ENCODE assay signal across 31 cellular contexts in the genomic region with DNA sequence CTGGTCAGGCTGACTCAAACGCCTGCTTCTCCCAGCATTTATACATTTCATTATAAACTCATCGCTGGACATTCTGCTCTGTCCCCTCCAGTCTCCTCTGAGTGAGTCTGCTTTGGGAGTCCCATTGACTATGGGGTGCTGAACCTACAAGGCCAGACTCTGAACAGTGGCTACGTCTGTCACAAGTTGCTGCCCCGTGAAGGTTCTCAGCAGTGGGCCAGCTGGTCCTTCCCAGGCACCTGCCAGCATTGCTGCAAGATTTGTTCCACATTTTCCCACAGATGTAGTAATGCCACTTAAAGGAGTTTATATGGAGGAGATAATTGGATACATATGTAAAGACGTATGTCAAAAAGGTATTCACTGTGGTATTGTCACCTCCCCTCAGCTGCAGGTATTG.
"Had no signal": no experiment of that assay in that cellular context is flagged by ENCODE, and none has a peak within 500 bp of the region (broad histone marks: within the 10 kb centered on the region; RNA-seq: fewer than 3 reads in every experiment).

No MANE protein-coding gene starts in this region.

- DNase-seq: activated CD4-positive, alpha-beta memory T cell treated with anti-CD3 and anti-CD28 coated beads, Interleukin-2, amount 10 ng/mL, durations not matched to agents 7 days and 5 days; activated CD4-positive, alpha-beta T cell treated with anti-CD3 and anti-CD28 coated beads for 4 hours; activated CD4-positive, alpha-beta T cell treated with anti-CD3 and anti-CD28 coated beads, Interleukin-2, amount 10 ng/mL, durations not matched to agents 7 days and 5 days; activated CD4-positive, alpha-beta T cell treated with anti-CD3 and anti-CD28 coated beads, Interleukin-2, amount 50 U/mL, for 4 hours; activated CD4-positive, CD25-positive, alpha-beta regulatory T cell; activated CD4-positive, CD25-positive, alpha-beta regulatory T cell treated with anti-CD3 and anti-CD28 coated beads, Interleukin-2, amount 50 U/mL, for 72 hours; activated CD8-positive, alpha-beta memory T cell treated with anti-CD3 and anti-CD28 coated beads, Interleukin-2, amount 50 U/mL, for 48 hours; activated gamma-delta T cell; activated naive CD4-positive, alpha-beta T cell; activated naive CD4-positive, alpha-beta T cell treated with anti-CD3 and anti-CD28 coated beads, Interleukin-2, amount 10 ng/mL, durations not matched to agents 7 days and 5 days; activated naive CD8-positive, alpha-beta T cell treated with anti-CD3 and anti-CD28 coated beads, Interleukin-2, amount 10 ng/mL, durations not matched to agents 7 days and 5 days; activated T-cell treated with anti-CD3 and anti-CD28 coated beads for 4 hours; activated T-cell treated with anti-CD3 and anti-CD28 coated beads, Interleukin-2, amount 50 U/mL, for 24 hours; activated T-cell treated with anti-CD3 and anti-CD28 coated beads, Interleukin-2, amount 50 U/mL, for 72 hours; brain microvascular endothelial cell; dorsolateral prefrontal cortex; effector memory CD4-positive, alpha-beta T cell; endodermal cell; foreskin fibroblast; head of caudate nucleus; T-helper 1 cell; T-helper 17 cell had no signal

- H3K27ac ChIP-seq: ascending aorta, brain microvascular endothelial cell, coronary artery, dorsolateral prefrontal cortex had no signal

- H3K36me3 Mint-ChIP-seq: activated naive CD4-positive, alpha-beta T cell treated with anti-CD3 and anti-CD28 coated beads, Interleukin-2, amount 10 ng/mL, durations not matched to agents 7 days and 5 days; activated naive CD4-positive, alpha-beta T cell treated with anti-CD3 and anti-CD28 coated beads, Interleukin-2, amount 50 U/mL, for 72 hours; activated naive CD8-positive, alpha-beta T cell treated with anti-CD3 and anti-CD28 coated beads, Interleukin-2, amount 10 ng/mL, durations not matched to agents 7 days and 5 days had no signal

- ATAC-seq: activated naive CD4-positive, alpha-beta T cell treated with anti-CD3 and anti-CD28 coated beads, Interleukin-2, amount 50 U/mL, for 72 hours; activated T-cell treated with anti-CD3 and anti-CD28 coated beads, Interleukin-2, amount 50 U/mL, for 72 hours; esophagus mucosa; T-helper 17 cell had no signal

- H3K27ac Mint-ChIP-seq: activated CD4-positive, alpha-beta memory T cell treated with anti-CD3 and anti-CD28 coated beads, Interleukin-2, amount 10 ng/mL, durations not matched to agents 7 days and 5 days; activated CD4-positive, alpha-beta T cell treated with anti-CD3 and anti-CD28 coated beads, Interleukin-2, amount 10 ng/mL, durations not matched to agents 7 days and 5 days; activated naive CD4-positive, alpha-beta T cell treated with anti-CD3 and anti-CD28 coated beads, Interleukin-2, amount 10 ng/mL, durations not matched to agents 7 days and 5 days; activated naive CD4-positive, alpha-beta T cell treated with anti-CD3 and anti-CD28 coated beads, Interleukin-2, amount 50 U/mL, for 72 hours; activated naive CD8-positive, alpha-beta T cell treated with anti-CD3 and anti-CD28 coated beads, Interleukin-2, amount 10 ng/mL, durations not matched to agents 7 days and 5 days; activated T-cell treated with anti-CD3 and anti-CD28 coated beads, Interleukin-2, amount 50 U/mL, for 24 hours; activated T-cell treated with anti-CD3 and anti-CD28 coated beads, Interleukin-2, amount 50 U/mL, for 72 hours; dendritic cell treated with granulocyte-macrophage colony-stimulating factor and Interleukin-4, amounts not matched to agents 40 ng/mL and 50 ng/mL, for 4 days; endodermal cell; T-helper 17 cell; T-helper 2 cell treated with Interferon-gamma antibody and Interleukin-4, amounts not matched to agents 5 μg/mL and 100 μg/mL, for 36 hours had no signal

- H3K9me3 ChIP-seq: ascending aorta had no signal

- H3K36me3 ChIP-seq: ascending aorta, brain microvascular endothelial cell had no signal

- H3K4me3 Mint-ChIP-seq: activated CD4-positive, alpha-beta memory T cell treated with anti-CD3 and anti-CD28 coated beads, Interleukin-2, amount 10 ng/mL, durations not matched to agents 7 days and 5 days; activated CD4-positive, alpha-beta T cell treated with anti-CD3 and anti-CD28 coated beads, Interleukin-2, amount 10 ng/mL, durations not matched to agents 7 days and 5 days; activated naive CD4-positive, alpha-beta T cell treated with anti-CD3 and anti-CD28 coated beads, Interleukin-2, amount 10 ng/mL, durations not matched to agents 7 days and 5 days; activated naive CD8-positive, alpha-beta T cell treated with anti-CD3 and anti-CD28 coated beads, Interleukin-2, amount 10 ng/mL, durations not matched to agents 7 days and 5 days; activated T-cell treated with anti-CD3 and anti-CD28 coated beads, Interleukin-2, amount 50 U/mL, for 24 hours; activated T-cell treated with anti-CD3 and anti-CD28 coated beads, Interleukin-2, amount 50 U/mL, for 72 hours; central memory CD8-positive, alpha-beta T cell; dendritic cell treated with granulocyte-macrophage colony-stimulating factor and Interleukin-4, amounts not matched to agents 40 ng/mL and 50 ng/mL, for 4 days; endodermal cell; T-helper 17 cell; T-helper 2 cell treated with Interferon-gamma antibody and Interleukin-4, amounts not matched to agents 5 μg/mL and 100 μg/mL, for 36 hours had no signal

- FAIRE-seq: bronchial epithelial cell, frontal cortex had no signal

- H3K9me3 Mint-ChIP-seq: activated CD4-positive, alpha-beta memory T cell treated with anti-CD3 and anti-CD28 coated beads, Interleukin-2, amount 10 ng/mL, durations not matched to agents 7 days and 5 days; activated CD4-positive, alpha-beta T cell treated with anti-CD3 and anti-CD28 coated beads, Interleukin-2, amount 10 ng/mL, durations not matched to agents 7 days and 5 days; activated naive CD4-positive, alpha-beta T cell treated with anti-CD3 and anti-CD28 coated beads, Interleukin-2, amount 10 ng/mL, durations not matched to agents 7 days and 5 days; activated naive CD8-positive, alpha-beta T cell treated with anti-CD3 and anti-CD28 coated beads, Interleukin-2, amount 10 ng/mL, durations not matched to agents 7 days and 5 days; activated T-cell treated with anti-CD3 and anti-CD28 coated beads, Interleukin-2, amount 50 U/mL, for 24 hours; activated T-cell treated with anti-CD3 and anti-CD28 coated beads, Interleukin-2, amount 50 U/mL, for 72 hours; central memory CD8-positive, alpha-beta T cell; dendritic cell treated with granulocyte-macrophage colony-stimulating factor and Interleukin-4, amounts not matched to agents 40 ng/mL and 50 ng/mL, for 4 days; endodermal cell; T-helper 2 cell treated with Interferon-gamma antibody and Interleukin-4, amounts not matched to agents 5 μg/mL and 100 μg/mL, for 36 hours had no signal

- H3K4me3 ChIP-seq: ascending aorta, coronary artery, dorsolateral prefrontal cortex had no signal

- H3K27me3 ChIP-seq: ascending aorta, brain microvascular endothelial cell, dorsolateral prefrontal cortex had no signal

- H3K4me1 ChIP-seq: ascending aorta had no signal

- H3K27me3 Mint-ChIP-seq: activated CD4-positive, alpha-beta T cell treated with anti-CD3 and anti-CD28 coated beads, Interleukin-2, amount 10 ng/mL, durations not matched to agents 7 days and 5 days; dendritic cell treated with granulocyte-macrophage colony-stimulating factor and Interleukin-4, amounts not matched to agents 40 ng/mL and 50 ng/mL, for 4 days had no signal
